ENCODE assay signal across 10 cellular contexts in genomic region chr11:3135491-3136440, GRCh38. TPM values are rescaled to one million over a fixed set of nuclear protein-coding genes. Genes with fewer than 3 reads are reported as not detected.
DNase-seq lines count a peak whose midpoint lies in the region; ATAC-seq and TF ChIP-seq lines count a peak whose summit lies in the region.
"Had no signal": no experiment of that assay in that cellular context is flagged by ENCODE, and none has a peak within 500 bp of the region (broad histone marks: within the 10 kb centered on the region; RNA-seq: fewer than 3 reads in every experiment).

No MANE protein-coding gene starts in this region.

- H3K27ac ChIP-seq in tibial nerve (peak overlapping the region; percentile 38 to 87 (median 63)), caudate nucleus (ENCODE audit: low read depth, low read length) (no peak overlapping the region), substantia nigra (ENCODE audit: low read depth, low read length, poor library complexity, severe bottlenecking) (no peak overlapping the region)

- POLR2A ChIA-PET in activated naive CD8-positive, alpha-beta T cell treated with anti-CD3 and anti-CD28 coated beads, Interleukin-2, amount 10 ng/mL, durations not matched to agents 7 days and 5 days (lab: Charles Lee), result no interaction called here
- POLR2A ChIA-PET in activated CD4-positive, alpha-beta memory T cell treated with anti-CD3 and anti-CD28 coated beads, Interleukin-2, amount 10 ng/mL, durations not matched to agents 7 days and 5 days (lab: Charles Lee), result interaction anchor here (0.8 kb wide), 1 partner anchor 9 kb away, joined by 3 read pairs; no protein-coding TSS in a partner anchor

- H3K4me3 ChIP-seq in tibial nerve, result no peak overlapping the region
- H3K4me3 ChIP-seq: dorsolateral prefrontal cortex had no signal

- TF ChIP-seq POLR2A in tibial nerve (IDR thresholded peaks at IDR 0.05), result peak in 1 of 2 donors; percentile 19

- peaks cover 0 to 75% (median 27%) of the 10 kb centered on the region in 4 donors for H3K4me1 ChIP-seq in tibial nerve

- peak in 3 of 5 experiments; percentile 8 to 23 (median 10) for TF ChIP-seq CTCF in tibial nerve (IDR thresholded peaks at IDR 0.05)

- peak; percentile 40 for ATAC-seq in activated naive CD8-positive, alpha-beta T cell treated with anti-CD3 and anti-CD28 coated beads, Interleukin-2, amount 10 ng/mL, durations not matched to agents 7 days and 5 days (ENCODE audit: low read depth)
- no peak for ATAC-seq in T-helper 17 cell

- CTCF ChIA-PET in activated CD4-positive, alpha-beta memory T cell treated with anti-CD3 and anti-CD28 coated beads, Interleukin-2, amount 10 ng/mL, durations not matched to agents 7 days and 5 days (lab: Charles Lee), result interaction anchor here (0.7 kb wide), 1 partner anchor 45 kb away, joined by 3 read pairs; no protein-coding TSS in a partner anchor

- H3K9me3 ChIP-seq in T-helper 17 cell (ENCODE audit: control insufficient read depth, low read length, poor library complexity, severe bottlenecking) (no peaks in the 10 kb centered on the region), tibial nerve (no peaks in the 10 kb centered on the region)

- H3K27ac Mint-ChIP-seq in activated naive CD8-positive, alpha-beta T cell treated with anti-CD3 and anti-CD28 coated beads, Interleukin-2, amount 10 ng/mL, durations not matched to agents 7 days and 5 days, result peak overlapping the region; percentile 21
- no peak overlapping the region for H3K27ac Mint-ChIP-seq in activated naive CD8-positive, alpha-beta T cell treated with anti-CD3 and anti-CD28 coated beads for 36 hours
- no peak overlapping the region for H3K27ac Mint-ChIP-seq in T-helper 17 cell
- no peak overlapping the region for H3K27ac Mint-ChIP-seq in activated CD4-positive, alpha-beta memory T cell treated with anti-CD3 and anti-CD28 coated beads, Interleukin-2, amount 10 ng/mL, durations not matched to agents 7 days and 5 days
- H3K27ac Mint-ChIP-seq: activated T-helper 2 cell treated with anti-CD3 and anti-CD28 coated beads, Interferon-gamma antibody, Interleukin-2, Interleukin-4, amounts not matched to agents 10 μg/mL and 5 μg/mL and 100 μg/mL, durations not matched to agents 14 hours and 24 hours and 36 hours had no signal

- H3K36me3 Mint-ChIP-seq in activated naive CD8-positive, alpha-beta T cell treated with anti-CD3 and anti-CD28 coated beads, Interleukin-2, amount 10 ng/mL, durations not matched to agents 7 days and 5 days, result no peaks in the 10 kb centered on the region
- H3K36me3 Mint-ChIP-seq in activated naive CD8-positive, alpha-beta T cell treated with anti-CD3 and anti-CD28 coated beads for 36 hours, result no peaks in the 10 kb centered on the region
- no peaks in the 10 kb centered on the region for H3K36me3 Mint-ChIP-seq in T-helper 17 cell (ENCODE audit: low read depth)
- H3K36me3 Mint-ChIP-seq in activated CD4-positive, alpha-beta memory T cell treated with anti-CD3 and anti-CD28 coated beads, Interleukin-2, amount 10 ng/mL, durations not matched to agents 7 days and 5 days (ENCODE audit: low read depth), result no peaks in the 10 kb centered on the region

- H3K27me3 ChIP-seq in tibial nerve, result no peaks in the 10 kb centered on the region
- H3K27me3 ChIP-seq: dorsolateral prefrontal cortex had no signal

- H3K27me3 Mint-ChIP-seq in activated naive CD8-positive, alpha-beta T cell treated with anti-CD3 and anti-CD28 coated beads, Interleukin-2, amount 10 ng/mL, durations not matched to agents 7 days and 5 days, result no peaks in the 10 kb centered on the region
- no peaks in the 10 kb centered on the region for H3K27me3 Mint-ChIP-seq in activated naive CD8-positive, alpha-beta T cell treated with anti-CD3 and anti-CD28 coated beads for 36 hours
- H3K27me3 Mint-ChIP-seq in T-helper 17 cell, result no peaks in the 10 kb centered on the region
- no peaks in the 10 kb centered on the region for H3K27me3 Mint-ChIP-seq in activated CD4-positive, alpha-beta memory T cell treated with anti-CD3 and anti-CD28 coated beads, Interleukin-2, amount 10 ng/mL, durations not matched to agents 7 days and 5 days

- H3K9me3 Mint-ChIP-seq in activated naive CD8-positive, alpha-beta T cell treated with anti-CD3 and anti-CD28 coated beads, Interleukin-2, amount 10 ng/mL, durations not matched to agents 7 days and 5 days, result peaks cover 1% of the 10 kb centered on the region
- no peaks in the 10 kb centered on the region for H3K9me3 Mint-ChIP-seq in activated naive CD8-positive, alpha-beta T cell treated with anti-CD3 and anti-CD28 coated beads for 36 hours
- H3K9me3 Mint-ChIP-seq in activated CD4-positive, alpha-beta memory T cell treated with anti-CD3 and anti-CD28 coated beads, Interleukin-2, amount 10 ng/mL, durations not matched to agents 7 days and 5 days, result no peaks in the 10 kb centered on the region
- H3K9me3 Mint-ChIP-seq: activated T-helper 2 cell treated with anti-CD3 and anti-CD28 coated beads, Interferon-gamma antibody, Interleukin-2, Interleukin-4, amounts not matched to agents 10 μg/mL and 5 μg/mL and 100 μg/mL, durations not matched to agents 14 hours and 24 hours and 36 hours had no signal

- peaks cover 23% of the 10 kb centered on the region for H3K4me1 Mint-ChIP-seq in activated naive CD8-positive, alpha-beta T cell treated with anti-CD3 and anti-CD28 coated beads, Interleukin-2, amount 10 ng/mL, durations not matched to agents 7 days and 5 days
- peaks cover 17% of the 10 kb centered on the region for H3K4me1 Mint-ChIP-seq in activated naive CD8-positive, alpha-beta T cell treated with anti-CD3 and anti-CD28 coated beads for 36 hours
- peaks cover 5% of the 10 kb centered on the region for H3K4me1 Mint-ChIP-seq in T-helper 17 cell
- no peaks in the 10 kb centered on the region for H3K4me1 Mint-ChIP-seq in activated CD4-positive, alpha-beta memory T cell treated with anti-CD3 and anti-CD28 coated beads, Interleukin-2, amount 10 ng/mL, durations not matched to agents 7 days and 5 days

- H3K4me3 Mint-ChIP-seq in activated naive CD8-positive, alpha-beta T cell treated with anti-CD3 and anti-CD28 coated beads, Interleukin-2, amount 10 ng/mL, durations not matched to agents 7 days and 5 days, result no peak overlapping the region
- H3K4me3 Mint-ChIP-seq in activated naive CD8-positive, alpha-beta T cell treated with anti-CD3 and anti-CD28 coated beads for 36 hours, result no peak overlapping the region
- no peak overlapping the region for H3K4me3 Mint-ChIP-seq in T-helper 17 cell
- no peak overlapping the region for H3K4me3 Mint-ChIP-seq in activated CD4-positive, alpha-beta memory T cell treated with anti-CD3 and anti-CD28 coated beads, Interleukin-2, amount 10 ng/mL, durations not matched to agents 7 days and 5 days

- TF ChIP-seq EP300 in tibial nerve (IDR thresholded peaks at IDR 0.05), result peak in 1 of 2 donors; percentile 37

- peak; percentile 52 for DNase-seq in activated naive CD8-positive, alpha-beta T cell treated with anti-CD3 and anti-CD28 coated beads, Interleukin-2, amount 10 ng/mL, durations not matched to agents 7 days and 5 days
- DNase-seq in activated naive CD8-positive, alpha-beta T cell treated with anti-CD3 and anti-CD28 coated beads for 36 hours, result no peak
- DNase-seq in T-helper 17 cell (peak in 2 of 3 donors; percentile 5 to 7), iPS-NIHi7 (ENCODE audit: extremely low spot score) (peak; percentile 67), tibial nerve (ENCODE audit: low spot score in 2 of 2) (no peak), caudate nucleus (lab: John Stamatoyannopoulos, UW) (no peak), substantia nigra (lab: John Stamatoyannopoulos, UW) (no peak)
- DNase-seq in activated CD4-positive, alpha-beta memory T cell treated with anti-CD3 and anti-CD28 coated beads, Interleukin-2, amount 10 ng/mL, durations not matched to agents 7 days and 5 days, result no peak

- WGBS in tibial nerve, 2 donors, result 49 to 60% methylated on average over 5 to 15 of the region's 15 CpGs

- no peaks in the 10 kb centered on the region for H3K36me3 ChIP-seq in tibial nerve

RNA-seq across cellular contexts. Expression of gene OSBPL5, which starts 29.3 kb away (rescaled TPM):
- total RNA-seq in activated naive CD8-positive, alpha-beta T cell treated with anti-CD3 and anti-CD28 coated beads, Interleukin-2, amount 10 ng/mL, durations not matched to agents 7 days and 5 days, result 10 to 100 TPM; 13.0 to 13.2 TPM
- total RNA-seq in activated naive CD8-positive, alpha-beta T cell treated with anti-CD3 and anti-CD28 coated beads for 36 hours, result 1 to 10 TPM; 6.6 to 7.3 TPM
- total RNA-seq in T-helper 17 cell (1 to 10 TPM; 6.8 to 8.1 TPM), tibial nerve (100 to 1,000 TPM in 2 of 4 donors, 10 to 100 TPM in 2; 58.8 to 168 (median 106) TPM)
- 1 to 10 TPM; 1.6 to 1.7 TPM for total RNA-seq in activated CD4-positive, alpha-beta memory T cell treated with anti-CD3 and anti-CD28 coated beads, Interleukin-2, amount 10 ng/mL, durations not matched to agents 7 days and 5 days

Comparison
In these comparisons a context has a peak if more than half of its experiments do, and no peak if none do; other contexts are left out.
1. DNase-seq: peak in activated naive CD8-positive, alpha-beta T cell treated with anti-CD3 and anti-CD28 coated beads, Interleukin-2, amount 10 ng/mL, durations not matched to agents 7 days and 5 days (single experiment), T-helper 17 cell (2 of 3) and iPS-NIHi7 (single experiment); none in activated naive CD8-positive, alpha-beta T cell treated with anti-CD3 and anti-CD28 coated beads for 36 hours (single experiment), tibial nerve (0 of 2), caudate nucleus (0 of 61), substantia nigra (0 of 49) and activated CD4-positive, alpha-beta memory T cell treated with anti-CD3 and anti-CD28 coated beads, Interleukin-2, amount 10 ng/mL, durations not matched to agents 7 days and 5 days (single experiment).
2. H3K27ac ChIP-seq: peak in tibial nerve (4 of 4); none in caudate nucleus (single experiment) and substantia nigra (single experiment).
3. RNA of gene OSBPL5, which starts 29.3 kb away (total RNA-seq): 58.8 to 168 TPM in tibial nerve; 13.0 to 13.2 TPM in activated naive CD8-positive, alpha-beta T cell treated with anti-CD3 and anti-CD28 coated beads, Interleukin-2, amount 10 ng/mL, durations not matched to agents 7 days and 5 days, 6.8 to 8.1 TPM in T-helper 17 cell, 6.6 to 7.3 TPM in activated naive CD8-positive, alpha-beta T cell treated with anti-CD3 and anti-CD28 coated beads for 36 hours and 1.6 to 1.7 TPM in activated CD4-positive, alpha-beta memory T cell treated with anti-CD3 and anti-CD28 coated beads, Interleukin-2, amount 10 ng/mL, durations not matched to agents 7 days and 5 days; every median in the first group is over 4 times any median in the second.